In genomic region chr2:3662239-3662638, GRCh38 we compare ENCODE assay signal across 17 cellular contexts. TPM values are rescaled to one million over a fixed set of nuclear protein-coding genes. Genes with fewer than 3 reads are reported as not detected.
DNase-seq lines count a peak whose midpoint lies in the region; ATAC-seq and TF ChIP-seq lines count a peak whose summit lies in the region.
"Had no signal": no experiment of that assay in that cellular context is flagged by ENCODE, and none has a peak within 500 bp of the region (broad histone marks: within the 10 kb centered on the region; RNA-seq: fewer than 3 reads in every experiment).

No MANE protein-coding gene starts in this region.

- no peaks in the 10 kb centered on the region for H3K36me3 ChIP-seq in esophagus squamous epithelium

- H3K4me1 Mint-ChIP-seq in IgD-negative memory B cell: peaks cover 0 to 10% (median 7%) of the 10 kb centered on the region in 3 donors
- peaks cover 7% of the 10 kb centered on the region for H3K4me1 Mint-ChIP-seq in activated naive CD8-positive, alpha-beta T cell treated with anti-CD3 and anti-CD28 coated beads, Interleukin-2, amount 50 U/mL, for 24 hours

- TF ChIP-seq POLR2A in esophagus squamous epithelium (IDR thresholded peaks at IDR 0.05): no peak

- peaks cover 2 to 6% (median 4%) of the 10 kb centered on the region in 3 donors for H3K9me3 Mint-ChIP-seq in IgD-negative memory B cell
- no peaks in the 10 kb centered on the region for H3K9me3 Mint-ChIP-seq in activated naive CD8-positive, alpha-beta T cell treated with anti-CD3 and anti-CD28 coated beads, Interleukin-2, amount 50 U/mL, for 24 hours
- H3K9me3 Mint-ChIP-seq: activated naive CD4-positive, alpha-beta T cell treated with anti-CD3 and anti-CD28 coated beads, Interleukin-2, amount 50 U/mL, for 72 hours; T-helper 2 cell treated with Interferon-gamma antibody and Interleukin-4, amounts not matched to agents 5 μg/mL and 100 μg/mL, for 36 hours had no signal

- peak in 1 of 6 experiments; percentile 14 for TF ChIP-seq CTCF in esophagus squamous epithelium (IDR thresholded peaks at IDR 0.05)

- peaks cover 0 to 7% (median 0%) of the 10 kb centered on the region in 4 donors for H3K27me3 ChIP-seq in esophagus squamous epithelium
- H3K27me3 ChIP-seq: hepatocyte had no signal

- peak overlapping the region in 2 of 3 donors; percentile 47 to 68 for H3K27ac Mint-ChIP-seq in IgD-negative memory B cell
- no peak overlapping the region for H3K27ac Mint-ChIP-seq in activated naive CD8-positive, alpha-beta T cell treated with anti-CD3 and anti-CD28 coated beads, Interleukin-2, amount 50 U/mL, for 24 hours
- H3K27ac Mint-ChIP-seq: activated naive CD4-positive, alpha-beta T cell treated with anti-CD3 and anti-CD28 coated beads, Interleukin-2, amount 50 U/mL, for 72 hours; T-helper 2 cell treated with Interferon-gamma antibody and Interleukin-4, amounts not matched to agents 5 μg/mL and 100 μg/mL, for 36 hours had no signal

- H3K4me3 Mint-ChIP-seq in IgD-negative memory B cell: peak overlapping the region in 2 of 4 donors; percentile 49 to 58
- H3K4me3 Mint-ChIP-seq in activated naive CD8-positive, alpha-beta T cell treated with anti-CD3 and anti-CD28 coated beads, Interleukin-2, amount 50 U/mL, for 24 hours: no peak overlapping the region
- H3K4me3 Mint-ChIP-seq: T-helper 2 cell treated with Interferon-gamma antibody and Interleukin-4, amounts not matched to agents 5 μg/mL and 100 μg/mL, for 36 hours had no signal

- intact Hi-C loops in esophagus squamous epithelium (cut with DNase I): no loop called here

- peaks cover 0 to 23% (median 0%) of the 10 kb centered on the region in 3 donors for H3K4me1 ChIP-seq in esophagus squamous epithelium

- H3K27ac ChIP-seq in esophagus squamous epithelium: no peak overlapping the region
- H3K27ac ChIP-seq: hepatocyte had no signal

- peaks cover 3% of the 10 kb centered on the region for H3K36me3 Mint-ChIP-seq in IgD-negative memory B cell
- H3K36me3 Mint-ChIP-seq in activated naive CD8-positive, alpha-beta T cell treated with anti-CD3 and anti-CD28 coated beads, Interleukin-2, amount 50 U/mL, for 24 hours (ENCODE audit: low read depth): no peaks in the 10 kb centered on the region
- H3K36me3 Mint-ChIP-seq: activated naive CD4-positive, alpha-beta T cell treated with anti-CD3 and anti-CD28 coated beads, Interleukin-2, amount 50 U/mL, for 72 hours had no signal

- peaks cover 6% of the 10 kb centered on the region for H3K27me3 Mint-ChIP-seq in IgD-negative memory B cell
- no peaks in the 10 kb centered on the region for H3K27me3 Mint-ChIP-seq in activated naive CD8-positive, alpha-beta T cell treated with anti-CD3 and anti-CD28 coated beads, Interleukin-2, amount 50 U/mL, for 24 hours

- no peaks in the 10 kb centered on the region for H3K9me3 ChIP-seq in esophagus squamous epithelium

- WGBS in esophagus squamous epithelium, 2 donors: 63 to 66% methylated on average over 5 to 6 of the region's 6 CpGs

- no peak overlapping the region for H3K4me3 ChIP-seq in esophagus squamous epithelium
- H3K4me3 ChIP-seq: hepatocyte had no signal

- no peak for ATAC-seq in HG02852 (IDR thresholded peaks at IDR 0.05; ENCODE audit: unreplicated experiment)
- ATAC-seq in activated naive CD8-positive, alpha-beta T cell treated with anti-CD3 and anti-CD28 coated beads, Interleukin-2, amount 50 U/mL, for 24 hours: no peak
- ATAC-seq: activated naive CD4-positive, alpha-beta T cell treated with anti-CD3 and anti-CD28 coated beads, Interleukin-2, amount 50 U/mL, for 72 hours had no signal

- DNase-seq in EL (peak; percentile 21), SW480 (ENCODE audit: low spot score) (peak; percentile 93), islet precursor cell (peak; percentile 68), esophagus squamous epithelium (lab: John Stamatoyannopoulos, UW) (no peak)
- no peak for DNase-seq in activated naive CD8-positive, alpha-beta T cell treated with anti-CD3 and anti-CD28 coated beads, Interleukin-2, amount 50 U/mL, for 24 hours
- DNase-seq: GOT3; mesenchymal stem cell; NK-92 treated with Interleukin-12 subunit alpha and Interleukin-12 subunit beta, amount 100 ng/mL, for 24 hours; occipital lobe; small intestine had no signal

RNA-seq across cellular contexts. Expression of gene ALLC, which starts 4.2 kb away (rescaled TPM):
- polyA plus RNA-seq in IgD-negative memory B cell: not detected
- total RNA-seq in esophagus squamous epithelium: not detected
- total RNA-seq: activated naive CD4-positive, alpha-beta T cell treated with anti-CD3 and anti-CD28 coated beads, Interleukin-2, amount 50 U/mL, for 72 hours; cardiac septum; endothelial cell of umbilical vein; hepatocyte; occipital lobe had no signal
- polyA plus RNA-seq: endothelial cell of umbilical vein, hepatocyte had no signal

RNA-seq across cellular contexts. Expression of gene DCDC2C, which starts 41.1 kb away (rescaled TPM):
- polyA plus RNA-seq in IgD-negative memory B cell: not detected
- not detected for total RNA-seq in esophagus squamous epithelium
- total RNA-seq: activated naive CD4-positive, alpha-beta T cell treated with anti-CD3 and anti-CD28 coated beads, Interleukin-2, amount 50 U/mL, for 72 hours; cardiac septum; endothelial cell of umbilical vein; hepatocyte had no signal
- polyA plus RNA-seq: endothelial cell of umbilical vein, hepatocyte, small intestine had no signal

Comparison
In these comparisons a context has a peak if more than half of its experiments do, and no peak if none do; other contexts are left out.
1. DNase-seq: peak in EL (single experiment), SW480 (single experiment) and islet precursor cell (single experiment); none in esophagus squamous epithelium (single experiment) and activated naive CD8-positive, alpha-beta T cell treated with anti-CD3 and anti-CD28 coated beads, Interleukin-2, amount 50 U/mL, for 24 hours (single experiment).